In the genomic region with DNA sequence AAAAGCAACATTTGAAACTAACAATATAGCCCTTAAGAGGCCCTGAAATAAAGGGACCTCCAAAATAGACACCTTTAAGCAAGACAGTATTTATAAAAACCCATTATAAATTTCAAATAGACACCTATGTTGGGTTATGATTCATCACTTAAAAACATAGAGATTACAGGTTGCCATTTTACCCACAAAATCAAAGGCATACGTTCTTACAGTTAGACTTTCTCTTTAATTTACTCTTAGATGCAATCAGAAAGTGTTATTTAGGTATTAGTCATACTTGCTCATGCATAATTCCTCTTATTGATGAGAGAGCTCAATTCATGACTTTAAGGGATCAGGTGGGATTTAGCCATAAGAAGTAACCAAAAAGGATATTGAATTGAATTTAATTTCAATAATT, we compare ENCODE assay signal across 22 cellular contexts. TPM values are rescaled to one million over a fixed set of nuclear protein-coding genes. Genes with fewer than 3 reads are reported as not detected.
DNase-seq lines count a peak whose midpoint lies in the region; ATAC-seq and TF ChIP-seq lines count a peak whose summit lies in the region.
"Had no signal": no experiment of that assay in that cellular context is flagged by ENCODE, and none has a peak within 500 bp of the region (broad histone marks: within the 10 kb centered on the region; RNA-seq: fewer than 3 reads in every experiment).

No MANE protein-coding gene starts in this region.

- no peaks in the 10 kb centered on the region for H3K36me3 Mint-ChIP-seq in activated naive CD4-positive, alpha-beta T cell treated with anti-CD3 and anti-CD28 coated beads, Interleukin-2, amount 50 U/mL, for 72 hours
- H3K36me3 Mint-ChIP-seq in activated naive CD4-positive, alpha-beta T cell treated with anti-CD3 and anti-CD28 coated beads for 36 hours (ENCODE audit: low read depth): no peaks in the 10 kb centered on the region
- H3K36me3 Mint-ChIP-seq in T-helper 17 cell (ENCODE audit: low read depth) (no peaks in the 10 kb centered on the region), WTC11 (no peaks in the 10 kb centered on the region)
- H3K36me3 Mint-ChIP-seq in activated T-cell treated with anti-CD3 and anti-CD28 coated beads, Interleukin-2, amount 50 U/mL, for 72 hours (ENCODE audit: insufficient read depth in 2 of 2): no peaks in the 10 kb centered on the region
- H3K36me3 Mint-ChIP-seq: naive B cell had no signal

- no peaks in the 10 kb centered on the region for H3K9me3 ChIP-seq in T-helper 17 cell (ENCODE audit: control insufficient read depth, low read length, poor library complexity, severe bottlenecking)
- H3K9me3 ChIP-seq: body of pancreas, esophagus muscularis mucosa, gastroesophageal sphincter, spleen had no signal

- H3K27me3 Mint-ChIP-seq in activated naive CD4-positive, alpha-beta T cell treated with anti-CD3 and anti-CD28 coated beads for 36 hours (ENCODE audit: low read depth): peaks cover 2% of the 10 kb centered on the region
- peaks cover 17% of the 10 kb centered on the region for H3K27me3 Mint-ChIP-seq in T-helper 17 cell
- H3K27me3 Mint-ChIP-seq in activated T-cell treated with anti-CD3 and anti-CD28 coated beads, Interleukin-2, amount 50 U/mL, for 72 hours (ENCODE audit: low read depth): no peaks in the 10 kb centered on the region
- no peaks in the 10 kb centered on the region for H3K27me3 Mint-ChIP-seq in WTC11 (ENCODE audit: low read depth)
- H3K27me3 Mint-ChIP-seq: activated naive CD8-positive, alpha-beta T cell treated with anti-CD3 and anti-CD28 coated beads, Interleukin-2, amount 50 U/mL, for 24 hours; naive B cell had no signal

- H3K27ac Mint-ChIP-seq in activated naive CD4-positive, alpha-beta T cell treated with anti-CD3 and anti-CD28 coated beads, Interleukin-2, amount 50 U/mL, for 72 hours: no peak overlapping the region
- H3K27ac Mint-ChIP-seq in activated naive CD4-positive, alpha-beta T cell treated with anti-CD3 and anti-CD28 coated beads for 36 hours: no peak overlapping the region
- no peak overlapping the region for H3K27ac Mint-ChIP-seq in T-helper 17 cell
- H3K27ac Mint-ChIP-seq in activated T-cell treated with anti-CD3 and anti-CD28 coated beads, Interleukin-2, amount 50 U/mL, for 72 hours: no peak overlapping the region
- no peak overlapping the region for H3K27ac Mint-ChIP-seq in WTC11
- H3K27ac Mint-ChIP-seq: activated naive CD8-positive, alpha-beta T cell treated with anti-CD3 and anti-CD28 coated beads, Interleukin-2, amount 50 U/mL, for 24 hours; GM23338 had no signal

- no peaks in the 10 kb centered on the region for H3K4me1 Mint-ChIP-seq in activated naive CD4-positive, alpha-beta T cell treated with anti-CD3 and anti-CD28 coated beads for 36 hours (ENCODE audit: low read depth)
- H3K4me1 Mint-ChIP-seq in T-helper 17 cell: peaks cover 3% of the 10 kb centered on the region
- no peaks in the 10 kb centered on the region for H3K4me1 Mint-ChIP-seq in activated T-cell treated with anti-CD3 and anti-CD28 coated beads, Interleukin-2, amount 50 U/mL, for 72 hours (ENCODE audit: low read depth)
- H3K4me1 Mint-ChIP-seq in WTC11: no peaks in the 10 kb centered on the region
- H3K4me1 Mint-ChIP-seq: GM23338, naive B cell had no signal

- no peak for DNase-seq in activated naive CD4-positive, alpha-beta T cell treated with anti-CD3 and anti-CD28 coated beads, Interleukin-2, amount 50 U/mL, for 72 hours (ENCODE audit: low spot score in 2 of 2)
- no peak for DNase-seq in activated naive CD4-positive, alpha-beta T cell treated with anti-CD3 and anti-CD28 coated beads for 36 hours
- DNase-seq in T-helper 17 cell: no peak
- DNase-seq in Ammon's horn (ENCODE audit: low spot score): no peak
- DNase-seq in activated T-cell treated with anti-CD3 and anti-CD28 coated beads, Interleukin-2, amount 50 U/mL, for 72 hours: no peak
- DNase-seq in WTC11 (ENCODE audit: low spot score): no peak
- DNase-seq: activated naive CD8-positive, alpha-beta T cell treated with anti-CD3 and anti-CD28 coated beads, Interleukin-2, amount 50 U/mL, for 24 hours; body of pancreas; effector memory CD4-positive, alpha-beta T cell; left cardiac atrium; mesendoderm; MM.1S; naive B cell; NCI-H1694; NCI-H69; occipital lobe; spleen had no signal

- POLR2A ChIA-PET in WTC11 (lab: Charles Lee): no interaction called here

- TF ChIP-seq CTCF in WTC11 (IDR thresholded peaks at IDR 0.05): no peak

- no peak overlapping the region for H3K4me3 Mint-ChIP-seq in activated naive CD4-positive, alpha-beta T cell treated with anti-CD3 and anti-CD28 coated beads for 36 hours
- H3K4me3 Mint-ChIP-seq in T-helper 17 cell: no peak overlapping the region
- H3K4me3 Mint-ChIP-seq in activated T-cell treated with anti-CD3 and anti-CD28 coated beads, Interleukin-2, amount 50 U/mL, for 72 hours: no peak overlapping the region
- H3K4me3 Mint-ChIP-seq in WTC11: no peak overlapping the region
- H3K4me3 Mint-ChIP-seq: activated naive CD8-positive, alpha-beta T cell treated with anti-CD3 and anti-CD28 coated beads, Interleukin-2, amount 50 U/mL, for 24 hours; GM23338; naive B cell had no signal

- intact Hi-C loops in activated naive CD4-positive, alpha-beta T cell treated with anti-CD3 and anti-CD28 coated beads for 36 hours (cut with micrococcal nuclease): no loop called here

- ATAC-seq in activated naive CD4-positive, alpha-beta T cell treated with anti-CD3 and anti-CD28 coated beads, Interleukin-2, amount 50 U/mL, for 72 hours: peak; percentile 53 to 99
- ATAC-seq in HG02610 (IDR thresholded peaks at IDR 0.05; ENCODE audit: unreplicated experiment) (peak; percentile 83), HG03442 (IDR thresholded peaks at IDR 0.05; ENCODE audit: unreplicated experiment) (peak; percentile 83), T-helper 17 cell (no peak), WTC11 (no peak)
- ATAC-seq in activated T-cell treated with anti-CD3 and anti-CD28 coated beads, Interleukin-2, amount 50 U/mL, for 72 hours (replicated peaks in 1 of 2): no peak
- ATAC-seq: activated naive CD8-positive, alpha-beta T cell treated with anti-CD3 and anti-CD28 coated beads, Interleukin-2, amount 50 U/mL, for 24 hours; body of pancreas; gastroesophageal sphincter; left cardiac atrium had no signal

- CTCF ChIA-PET in activated naive CD4-positive, alpha-beta T cell treated with anti-CD3 and anti-CD28 coated beads for 36 hours (lab: Charles Lee): interaction anchor here (0.6 to 0.7 kb wide), 2 partner anchors 165 to 220 kb away, joined by 3 read pairs; no protein-coding TSS in a partner anchor
- CTCF ChIA-PET in WTC11 (lab: Charles Lee): interaction anchor here (1.0 to 2.2 kb wide), 4 partner anchors 8 to 384 kb away, joined by 4 to 13 read pairs (median 9); no protein-coding TSS in a partner anchor

- H3K9me3 Mint-ChIP-seq in activated naive CD4-positive, alpha-beta T cell treated with anti-CD3 and anti-CD28 coated beads, Interleukin-2, amount 50 U/mL, for 72 hours: no peaks in the 10 kb centered on the region
- H3K9me3 Mint-ChIP-seq in activated naive CD4-positive, alpha-beta T cell treated with anti-CD3 and anti-CD28 coated beads for 36 hours: no peaks in the 10 kb centered on the region
- H3K9me3 Mint-ChIP-seq in activated T-cell treated with anti-CD3 and anti-CD28 coated beads, Interleukin-2, amount 50 U/mL, for 72 hours: no peaks in the 10 kb centered on the region
- no peaks in the 10 kb centered on the region for H3K9me3 Mint-ChIP-seq in WTC11
- H3K9me3 Mint-ChIP-seq: activated naive CD8-positive, alpha-beta T cell treated with anti-CD3 and anti-CD28 coated beads, Interleukin-2, amount 50 U/mL, for 24 hours; GM23338; naive B cell had no signal

TF ChIP-seq in WTC11, 78 proteins besides CTCF, POLR2A, EP300 and RAD21 (continues in another document):
- TF ChIP-seq AFF4 (CRISPR knock-in tag; IDR thresholded peaks at IDR 0.05; ENCODE audit: borderline replicate concordance) (no peak), ZNF263 (CRISPR knock-in tag; IDR thresholded peaks at IDR 0.05; ENCODE audit: low read depth) (no peak)
- TF ChIP-seq, protein P1, sequence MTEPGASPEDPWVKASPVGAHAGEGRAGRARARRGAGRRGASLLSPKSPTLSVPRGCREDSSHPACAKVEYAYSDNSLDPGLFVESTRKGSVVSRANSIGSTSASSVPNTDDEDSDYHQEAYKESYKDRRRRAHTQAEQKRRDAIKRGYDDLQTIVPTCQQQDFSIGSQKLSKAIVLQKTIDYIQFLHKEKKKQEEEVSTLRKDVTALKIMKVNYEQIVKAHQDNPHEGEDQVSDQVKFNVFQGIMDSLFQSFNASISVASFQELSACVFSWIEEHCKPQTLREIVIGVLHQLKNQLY (CRISPR knock-in tag; IDR thresholded peaks at IDR 0.05): no peak

RNA-seq across cellular contexts. Expression of gene TMEM200A, which starts 51.5 kb away (rescaled TPM):
- total RNA-seq in activated naive CD4-positive, alpha-beta T cell treated with anti-CD3 and anti-CD28 coated beads, Interleukin-2, amount 50 U/mL, for 72 hours: under 1 TPM; 0.16 to 0.35 TPM
- not detected for total RNA-seq in activated naive CD4-positive, alpha-beta T cell treated with anti-CD3 and anti-CD28 coated beads for 36 hours
- total RNA-seq in T-helper 17 cell (1 to 10 TPM; 2.3 to 2.4 TPM), WTC11 (2021) (10.4 to 11.2 TPM (median 11.0 TPM) in 3 replicates)
- under 1 TPM; 0.53 to 0.67 TPM for total RNA-seq in activated T-cell treated with anti-CD3 and anti-CD28 coated beads, Interleukin-2, amount 50 U/mL, for 72 hours

Comparison
In these comparisons a context has a peak if more than half of its experiments do, and no peak if none do; other contexts are left out.
1. ATAC-seq: peak in activated naive CD4-positive, alpha-beta T cell treated with anti-CD3 and anti-CD28 coated beads, Interleukin-2, amount 50 U/mL, for 72 hours (2 of 2), HG02610 (single experiment) and HG03442 (single experiment); none in T-helper 17 cell (single experiment), activated T-cell treated with anti-CD3 and anti-CD28 coated beads, Interleukin-2, amount 50 U/mL, for 72 hours (0 of 2) and WTC11 (single experiment).